1 cellular context compared by ENCODE assay signal in genomic region chr15:74460903-74461846, GRCh38.
TF ChIP-seq lines count a peak whose summit lies in the region.

Gene UBL7, minus strand, starts transcription at chr15:74461160. Its CDS starts 2,293 bp downstream, at chr15:74458867.

TF ChIP-seq in HepG2, 621 proteins besides CTCF, POLR2A, EP300 and RAD21 (continued from another document and continues in another):
- TF ChIP-seq FUBP1 (CRISPR knock-in tag; IDR thresholded peaks at IDR 0.05; ENCODE audit: borderline replicate concordance) (no peak), ZMYM4 (CRISPR knock-in tag; IDR thresholded peaks at IDR 0.05) (peak; percentile 77), ADNP (CRISPR knock-in tag; IDR thresholded peaks at IDR 0.05) (no peak), ZNF235 (CRISPR knock-in tag; IDR thresholded peaks at IDR 0.05; ENCODE audit: borderline replicate concordance) (0 out of 2 replicates have a peak, but pooled peaks have one; percentile 77), SALL2 (CRISPR knock-in tag; IDR thresholded peaks at IDR 0.05) (peak; percentile 76; the same call in 1 of the 2 replicates), KMT2B (CRISPR knock-in tag; IDR thresholded peaks at IDR 0.05) (peak; percentile 90), ZBED4 (CRISPR knock-in tag; IDR thresholded peaks at IDR 0.05; ENCODE audit: borderline replicate concordance) (peak; percentile 21), MLXIP (CRISPR knock-in tag; IDR thresholded peaks at IDR 0.05; ENCODE audit: borderline replicate concordance) (0 out of 2 replicates have a peak, but pooled peaks have one; percentile 10), CSRNP1 (CRISPR knock-in tag; IDR thresholded peaks at IDR 0.05) (peak; percentile 51; the same call in 1 of the 2 replicates), ZNF841 (CRISPR knock-in tag; IDR thresholded peaks at IDR 0.05; ENCODE audit: borderline replicate concordance) (no peak), CHD2 (IDR thresholded peaks at IDR 0.05; ENCODE audit: low read depth, low read length) (peak; percentile 33; the same call in 1 of the 2 replicates), ZNF557 (CRISPR knock-in tag; IDR thresholded peaks at IDR 0.05) (no peak), POGK (CRISPR knock-in tag; conservative IDR thresholded peaks at IDR 0.05) (peak; percentile 83), MAX (IDR thresholded peaks at IDR 0.05) (peak; percentile 71), SALL1 (CRISPR knock-in tag; IDR thresholded peaks at IDR 0.05) (peak; percentile 91), CCDC6 (CRISPR knock-in tag; IDR thresholded peaks at IDR 0.05) (peak; percentile 66; the same call in 1 of the 2 replicates), ZSCAN5A (CRISPR knock-in tag; IDR thresholded peaks at IDR 0.05; ENCODE audit: borderline replicate concordance) (no peak; the same call in 1 of the 2 replicates), ZBTB4 (CRISPR knock-in tag; IDR thresholded peaks at IDR 0.05; ENCODE audit: borderline replicate concordance) (peak; percentile 62; the same call in 1 of the 2 replicates), ZNF589 (CRISPR knock-in tag; conservative IDR thresholded peaks at IDR 0.05) (no peak), IKZF5 (CRISPR knock-in tag; IDR thresholded peaks at IDR 0.05) (peak; percentile 84), HCFC1 (IDR thresholded peaks at IDR 0.05; ENCODE audit: low read depth, low read length) (peak; percentile 95), YY1 (IDR thresholded peaks at IDR 0.05; ENCODE audit: insufficient read depth, insufficient replicate concordance, low read depth, low read length) (peak; percentile 59), FLYWCH1 (CRISPR knock-in tag; IDR thresholded peaks at IDR 0.05) (no peak), ZKSCAN1 (IDR thresholded peaks at IDR 0.05; ENCODE audit: low read length) (0 out of 2 replicates have a peak, but pooled peaks have one; percentile 19), PCBP1 (IDR thresholded peaks at IDR 0.05; ENCODE audit: borderline replicate concordance, low read depth, low read length) (peak; percentile 78), HNF1A (IDR thresholded peaks at IDR 0.05; ENCODE audit: low read depth) (peak; percentile 27; the same call in 1 of the 2 replicates), HNF1A (CRISPR knock-in tag; IDR thresholded peaks at IDR 0.05; ENCODE audit: borderline replicate concordance) (peak; percentile 64; the same call in 1 of the 2 replicates)
